21 cellular contexts compared by ENCODE assay signal in genomic region chr2:159082119-159082518, GRCh38.
"Had no signal": no experiment of that assay in that cellular context is flagged by ENCODE, and none has a peak within 500 bp of the region (broad histone marks: within the 10 kb centered on the region; RNA-seq: fewer than 3 reads in every experiment).

No MANE protein-coding gene starts in this region.

- H3K4me3 ChIP-seq: breast epithelium, coronary artery, esophagus squamous epithelium, gastrocnemius medialis, left lung, stomach, suprapubic skin, transverse colon had no signal

- H3K4me1 ChIP-seq: breast epithelium had no signal

- H3K27ac ChIP-seq: gastrocnemius medialis, stomach, suprapubic skin had no signal

- H3K36me3 ChIP-seq: breast epithelium, esophagus squamous epithelium, gastrocnemius medialis, left lung, stomach, suprapubic skin, transverse colon had no signal

- H3K9me3 ChIP-seq: breast epithelium, esophagus squamous epithelium, gastrocnemius medialis, left lung, stomach, suprapubic skin, transverse colon had no signal

- DNase-seq: activated CD4-positive, alpha-beta memory T cell treated with anti-CD3 and anti-CD28 coated beads for 36 hours; activated CD4-positive, alpha-beta T cell treated with anti-CD3 and anti-CD28 coated beads for 48 hours; activated naive CD4-positive, alpha-beta T cell treated with anti-CD3 and anti-CD28 coated beads for 36 hours; activated naive CD8-positive, alpha-beta T cell treated with anti-CD3 and anti-CD28 coated beads, Interleukin-2, amount 10 ng/mL, durations not matched to agents 7 days and 5 days; activated T-cell treated with anti-CD3 and anti-CD28 coated beads, Interleukin-2, amount 50 U/mL, for 48 hours; amniotic stem cell; esophagus squamous epithelium; gastrocnemius medialis; immature natural killer cell; left lung; nucleus accumbens; small intestine; stimulated activated CD4-positive, alpha-beta T cell treated with anti-CD3 and anti-CD28 coated beads, Interleukin-2, amount 100 ng/mL, for 24 hours; stomach; T1000; transverse colon had no signal

- H3K27me3 ChIP-seq: breast epithelium, esophagus squamous epithelium, gastrocnemius medialis, left lung, stomach, suprapubic skin, transverse colon had no signal

- ATAC-seq: gastrocnemius medialis; left lung; sciatic nerve; stimulated activated memory B cell treated with anti-CD40 and anti-IgM and Interleukin-4, amounts not matched to agents 10 μg/mL and 1 μg/mL and 100 μg/mL, for 72 hours had no signal
